Comparison of ENCODE assay signal across 7 cellular contexts in genomic region chr11:120210651-120211521, GRCh38. TPM values are rescaled to one million over a fixed set of nuclear protein-coding genes. Genes with fewer than 3 reads are reported as not detected.
DNase-seq lines count a peak whose midpoint lies in the region; ATAC-seq, FAIRE-seq and TF ChIP-seq lines count a peak whose summit lies in the region.

Gene OAF, plus strand, starts transcription at chr11:120211032. Its CDS starts 248 bp downstream, at chr11:120211280.

- no peak within 1 kb of the TSS for H2BK20ac ChIP-seq in H1 (ENCODE audit: low read length)

- TF ChIP-seq RAD21 in H1 (IDR thresholded peaks at IDR 0.05 in 1 of 2, conservative IDR thresholded peaks at IDR 0.05 in 1 of 2; ENCODE audit: low read depth in 2 of 2, low read length in 2 of 2), result no peak

- FAIRE-seq in GM12892 (lab: Jason Lieb, UNC) (peak; percentile 91), H1 (lab: Jason Lieb, UNC) (no peak)

- no peak for TF ChIP-seq CTCF in H1 (IDR thresholded peaks at IDR 0.05; ENCODE audit: control extremely low read depth in 1 of 3, insufficient read depth in 1 of 3, low read depth in 1 of 3, low read length in 3 of 3)

- peaks cover 4 to 12% (median 8%) of the 10 kb centered on the region in 4 experiments for H3K4me1 ChIP-seq in H1 (replicated peaks in 1 of 4; ENCODE audit: control insufficient read depth in 3 of 4, insufficient read depth in 4 of 4, low read length in 3 of 4)
- peaks cover 28% of the 10 kb centered on the region for H3K4me1 ChIP-seq in mesenchymal stem cell (ENCODE audit: control insufficient read depth, insufficient read depth, low read depth, low read length)

- H3K9ac ChIP-seq in H1 (replicated peaks in 1 of 4; ENCODE audit: extremely low read depth in 1 of 4, low read depth in 3 of 4, low read length in 3 of 4) (peak within 1 kb of the TSS in 1 of 4 experiments; percentile 12; a peak in 1 of 7 replicates), mesenchymal stem cell (ENCODE audit: low read length) (peak within 1 kb of the TSS; percentile 97)

- H2BK12ac ChIP-seq in H1 (ENCODE audit: low read depth, low read length) (no peak within 1 kb of the TSS), mesenchymal stem cell (ENCODE audit: low read length in 2 of 2) (peak within 1 kb of the TSS in 1 of 2 experiments; percentile 98)

- H3K27ac ChIP-seq in H1 (ENCODE audit: low read depth, low read length) (no peak within 1 kb of the TSS), mesenchymal stem cell (ENCODE audit: low read length, poor library complexity, severe bottlenecking) (peak within 1 kb of the TSS; percentile 13)

- H3K79me1 ChIP-seq in H1 (ENCODE audit: low read depth, low read length) (no peaks in the 10 kb centered on the region), mesenchymal stem cell (replicated peaks; ENCODE audit: low read length, poor library complexity, severe bottlenecking) (peaks cover 20% of the 10 kb centered on the region)

- H3K56ac ChIP-seq in H1 (replicated peaks; ENCODE audit: insufficient read length, low read depth, low read length), result no peak within 1 kb of the TSS

- H3K4me3 ChIP-seq in H1 (ENCODE audit: extremely low read depth in 1 of 4, insufficient read depth in 2 of 4, low read depth in 3 of 4, low read length in 4 of 4), result peak within 1 kb of the TSS; percentile 43 to 68 (median 58)
- peak within 1 kb of the TSS; percentile 91 to 96 for H3K4me3 ChIP-seq in mesenchymal stem cell (ENCODE audit: insufficient read depth in 1 of 2, low read depth in 1 of 2, low read length in 2 of 2)

- TF ChIP-seq EP300 in H1 (IDR thresholded peaks at IDR 0.05; ENCODE audit: borderline replicate concordance in 1 of 2, low read depth in 2 of 2, low read length in 2 of 2), result no peak

- H3K18ac ChIP-seq in H1 (ENCODE audit: extremely low read depth, low read length), result peak within 1 kb of the TSS; percentile 78
- peak within 1 kb of the TSS; percentile 75 to 90 for H3K18ac ChIP-seq in mesenchymal stem cell (ENCODE audit: low read depth in 1 of 2, low read length in 2 of 2)

- peak; percentile 77 for DNase-seq in GM12892 (ENCODE audit: insufficient read length)
- DNase-seq in NCI-H345 (lab: John Stamatoyannopoulos, UW), result peak; percentile 16
- peak; percentile 81 for DNase-seq in activated CD8-positive, alpha-beta memory T cell treated with anti-CD3 and anti-CD28 coated beads for 24 hours
- peak; percentile 58 to 85 for DNase-seq in H1 (ENCODE audit: low read depth in 1 of 2, low spot score in 2 of 2)
- DNase-seq in mesenchymal stem cell, result peak; percentile 91
- peak; percentile 28 for DNase-seq in stimulated activated CD8-positive, alpha-beta memory T cell treated with anti-CD3 and anti-CD28 coated beads, Interleukin-12 subunit alpha, Interleukin-12 subunit beta, amount 100 ng/mL, for 24 hours (ENCODE audit: extremely low read depth)

- peak within 1 kb of the TSS; percentile 52; the same call in 1 of the 2 replicates for H2BK5ac ChIP-seq in H1 (ENCODE audit: low read depth, low read length)
- H2BK5ac ChIP-seq in mesenchymal stem cell (ENCODE audit: low read depth, low read length, poor library complexity, severe bottlenecking), result no peak within 1 kb of the TSS

- H2BK15ac ChIP-seq in H1 (ENCODE audit: low read length) (peak within 1 kb of the TSS; percentile 88; the same call in 1 of the 2 replicates), mesenchymal stem cell (ENCODE audit: low read depth, poor library complexity, severe bottlenecking) (peak within 1 kb of the TSS; percentile 55)

- H3K36me3 ChIP-seq in H1 (ENCODE audit: control insufficient read depth in 2 of 4, insufficient read depth in 4 of 4, low read length in 3 of 4) (no peaks in the 10 kb centered on the region), mesenchymal stem cell (ENCODE audit: control insufficient read depth in 1 of 2, insufficient read depth in 2 of 2, low read depth in 1 of 2, low read length in 2 of 2) (peaks cover 6 to 18% of the 10 kb centered on the region in 2 experiments)

- H3K4me2 ChIP-seq in H1 (ENCODE audit: insufficient read depth in 1 of 2, low read depth in 2 of 2, low read length in 2 of 2) (peak within 1 kb of the TSS; percentile 93 to 99), mesenchymal stem cell (ENCODE audit: low read length, poor library complexity, severe bottlenecking) (peak within 1 kb of the TSS; percentile 90)

- no peak within 1 kb of the TSS for H3K14ac ChIP-seq in H1 (ENCODE audit: insufficient read length)
- peak within 1 kb of the TSS in 1 of 2 experiments; percentile 96 for H3K14ac ChIP-seq in mesenchymal stem cell (ENCODE audit: low read length in 2 of 2)

- peaks cover 6% of the 10 kb centered on the region for H3K23me2 ChIP-seq in H1 (ENCODE audit: low read depth, low read length)

- no peaks in the 10 kb centered on the region for H3K79me2 ChIP-seq in H1 (ENCODE audit: control insufficient read depth in 1 of 2, insufficient read depth in 2 of 2, low read length in 2 of 2)

- no peak within 1 kb of the TSS for H3K23ac ChIP-seq in H1 (ENCODE audit: insufficient read length)
- H3K23ac ChIP-seq in mesenchymal stem cell (ENCODE audit: low read length in 2 of 2), result peak within 1 kb of the TSS; percentile 10 to 96

- TF ChIP-seq POLR2A in GM12892 (IDR thresholded peaks at IDR 0.05; ENCODE audit: low read depth, low read length) (no peak), H1 (IDR thresholded peaks at IDR 0.05; ENCODE audit: control extremely low read depth in 1 of 2, low read depth in 2 of 2, low read length in 2 of 2) (no peak)

- no peaks in the 10 kb centered on the region for H3K9me3 ChIP-seq in H1 (ENCODE audit: insufficient read depth in 2 of 2, low read depth in 1 of 2, low read length in 1 of 2)
- H3K9me3 ChIP-seq in mesenchymal stem cell (ENCODE audit: control insufficient read depth, low read length), result no peaks in the 10 kb centered on the region

- H2BK120ac ChIP-seq in H1 (replicated peaks; ENCODE audit: low read depth, low read length), result no peak within 1 kb of the TSS
- peak within 1 kb of the TSS; percentile 65 for H2BK120ac ChIP-seq in mesenchymal stem cell (ENCODE audit: low read depth, low read length)

- H4K5ac ChIP-seq in H1 (ENCODE audit: insufficient read length, low read depth, low read length), result no peak within 1 kb of the TSS

- H4K8ac ChIP-seq in H1 (ENCODE audit: extremely low read depth, insufficient read depth, low read length), result peak within 1 kb of the TSS; percentile 7; the same call in 1 of the 2 replicates
- H4K8ac ChIP-seq in mesenchymal stem cell (ENCODE audit: low read length), result peak within 1 kb of the TSS; percentile 89

- H3K27me3 ChIP-seq in H1 (replicated peaks in 1 of 4; ENCODE audit: control insufficient read depth in 3 of 4, extremely low read depth in 1 of 4, insufficient read depth in 3 of 4, low read length in 3 of 4) (peaks cover 67 to 94% (median 88%) of the 10 kb centered on the region in 4 experiments), mesenchymal stem cell (ENCODE audit: control insufficient read depth in 1 of 2, insufficient read depth in 1 of 2, low read length in 2 of 2) (no peaks in the 10 kb centered on the region)

- H4K91ac ChIP-seq in H1 (replicated peaks; ENCODE audit: insufficient read length, low read length), result no peak within 1 kb of the TSS
- peak within 1 kb of the TSS; percentile 80 for H4K91ac ChIP-seq in mesenchymal stem cell (ENCODE audit: low read length)

- ATAC-seq in HG02840 (IDR thresholded peaks at IDR 0.05; ENCODE audit: low FRiP score, unreplicated experiment), result peak; percentile 86

- CTCF ChIA-PET in H1 (lab: Charles Lee; ENCODE audit: partially characterized antibody), result interaction anchor here (1.8 to 26.2 kb wide), 7 partner anchors 12 to 40 kb away, joined by 4 to 394 read pairs (median 23); no protein-coding TSS in a partner anchor

- H2AFZ ChIP-seq in H1 (ENCODE audit: low read length), result 0 out of 2 replicates have a peak within 1 kb of the TSS, but pooled peaks have one; percentile 84
- H2AFZ ChIP-seq in mesenchymal stem cell (ENCODE audit: low read depth, low read length), result peak within 1 kb of the TSS; percentile 68

- POLR2A ChIA-PET in H1 (lab: Charles Lee; ENCODE audit: partially characterized antibody), result no interaction called here

- H3K4ac ChIP-seq in H1 (replicated peaks; ENCODE audit: insufficient read length, low read depth, low read length) (no peak within 1 kb of the TSS), mesenchymal stem cell (ENCODE audit: low read depth in 1 of 2, low read length in 2 of 2) (peak within 1 kb of the TSS; percentile 68 to 87)

- 1% methylated on average over 65 of the region's 106 CpGs; no CpG with 5 or more reads in 1 of the 2 experiments for WGBS in H1 (ENCODE audit: extremely low coverage in 1 of 2, insufficient coverage in 1 of 2, insufficient read length in 1 of 2, insufficient replicate concordance in 2 of 2, low coverage in 1 of 2, low lambda C conversion rate in 2 of 2, missing lambda C conversion rate in 1 of 2), 2 experiments
- under 1% methylated on average over 69 of the region's 106 CpGs for WGBS in mesenchymal stem cell

- H2AK5ac ChIP-seq in H1 (ENCODE audit: low read depth, low read length) (no peak within 1 kb of the TSS), mesenchymal stem cell (ENCODE audit: low read length, severe bottlenecking) (peak within 1 kb of the TSS; percentile 41)

- peaks cover 5 to 9% of the 10 kb centered on the region in 2 experiments for H4K20me1 ChIP-seq in H1 (replicated peaks in 1 of 2; ENCODE audit: control insufficient read depth in 1 of 2, insufficient read depth in 2 of 2, low read length in 2 of 2)

TF ChIP-seq in H1, 55 proteins besides CTCF, POLR2A, EP300 and RAD21 (continues in another document):
- no peak for TF ChIP-seq CHD2 (IDR thresholded peaks at IDR 0.05; ENCODE audit: low read length)
- peak; percentile 74 for TF ChIP-seq KDM4A (IDR thresholded peaks at IDR 0.05; ENCODE audit: low read depth, low read length, severe bottlenecking)
- TF ChIP-seq, protein P1, sequence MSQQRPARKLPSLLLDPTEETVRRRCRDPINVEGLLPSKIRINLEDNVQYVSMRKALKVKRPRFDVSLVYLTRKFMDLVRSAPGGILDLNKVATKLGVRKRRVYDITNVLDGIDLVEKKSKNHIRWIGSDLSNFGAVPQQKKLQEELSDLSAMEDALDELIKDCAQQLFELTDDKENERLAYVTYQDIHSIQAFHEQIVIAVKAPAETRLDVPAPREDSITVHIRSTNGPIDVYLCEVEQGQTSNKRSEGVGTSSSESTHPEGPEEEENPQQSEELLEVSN (IDR thresholded peaks at IDR 0.05), result peak; percentile 71
- no peak for TF ChIP-seq BACH1 (IDR thresholded peaks at IDR 0.05; ENCODE audit: low read length)

RNA-seq across cellular contexts. Expression of gene OAF, which starts in this region (rescaled TPM):
- polyA plus RNA-seq in GM12892 (2012; ENCODE audit: missing spikeins), result 0.61 TPM
- total RNA-seq in H1 (2021; fragmentation: NEBNext Ultra II Directional; extraction: Animal tissue kit (Norgen Biotek cat#: 25700)), result 1.1 and 1.3 TPM in 2 replicates
- polyA plus RNA-seq in H1 (2011; rRNA removed), result 1.5 and 2.1 TPM in 2 replicates
- polyA plus RNA-seq in H1 (2011; cell fraction: cytosol; rRNA removed), result 1.2 TPM
- polyA plus RNA-seq in H1 (2011; cell fraction: nucleus; rRNA removed), result 1.2 TPM
- 0.60 to 1.0 TPM (median 0.64 TPM) in 4 replicates for polyA plus RNA-seq in H1 (2012, experiment 1 of 2)
- 0.62 TPM for polyA plus RNA-seq in H1 (2012, experiment 2 of 2)
- polyA plus RNA-seq in H1 (2013, experiment 1 of 2), result 0.85 TPM
- 0.72 TPM for polyA plus RNA-seq in H1 (2013, experiment 2 of 2)
- polyA minus RNA-seq in H1 (2011; rRNA and poly(A)+ RNA removed), result 0.46 and 0.50 TPM in 2 replicates
- polyA minus RNA-seq in H1 (2011; cell fraction: cytosol; rRNA and poly(A)+ RNA removed), result 0.73 TPM
- polyA minus RNA-seq in H1 (2011; cell fraction: nucleus; rRNA and poly(A)+ RNA removed), result 0.80 TPM
- polyA plus RNA-seq in mesenchymal stem cell (2013, experiment 1 of 2), result 50.9 TPM
- polyA plus RNA-seq in mesenchymal stem cell (2013, experiment 2 of 2), result 50.4 TPM

Comparison
In these comparisons a context has a peak if more than half of its experiments do, and no peak if none do; other contexts are left out.
1. DNase-seq: peak in every context shown above with its lines; median percentile 91 in mesenchymal stem cell; 81 in activated CD8-positive, alpha-beta memory T cell treated with anti-CD3 and anti-CD28 coated beads for 24 hours; 77 in GM12892; 72 in H1; 28 in stimulated activated CD8-positive, alpha-beta memory T cell treated with anti-CD3 and anti-CD28 coated beads, Interleukin-12 subunit alpha, Interleukin-12 subunit beta, amount 100 ng/mL, for 24 hours; 16 in NCI-H345.